ENCODE assay signal across 2 cellular contexts in genomic region chr1:32877211-32878110, GRCh38.
TF ChIP-seq lines count a peak whose summit lies in the region.

No MANE protein-coding gene starts in this region.

TF ChIP-seq in IMR-90, 13 proteins besides CTCF, POLR2A, EP300 and RAD21:
- no peak for TF ChIP-seq MXI1 (IDR thresholded peaks at IDR 0.05; ENCODE audit: borderline replicate concordance, low read depth, low read length)
- TF ChIP-seq FOS (IDR thresholded peaks at IDR 0.05; ENCODE audit: low read depth, low read length), result no peak
- TF ChIP-seq ELK1 (IDR thresholded peaks at IDR 0.05; ENCODE audit: borderline replicate concordance, low read depth, low read length), result no peak
- no peak for TF ChIP-seq CHD1 (IDR thresholded peaks at IDR 0.05; ENCODE audit: low read depth, low read length)
- TF ChIP-seq RFX5 (IDR thresholded peaks at IDR 0.05; ENCODE audit: low read depth, low read length), result no peak
- TF ChIP-seq CEBPB (IDR thresholded peaks at IDR 0.05; ENCODE audit: low read depth, low read length), result no peak
- TF ChIP-seq USF2 (IDR thresholded peaks at IDR 0.05; ENCODE audit: low read depth, low read length), result no peak
- TF ChIP-seq MAFK (IDR thresholded peaks at IDR 0.05; ENCODE audit: low read depth, low read length), result no peak
- no peak for TF ChIP-seq NFE2L2 (IDR thresholded peaks at IDR 0.05; ENCODE audit: low read depth, low read length)
- no peak for TF ChIP-seq BHLHE40 (IDR thresholded peaks at IDR 0.05; ENCODE audit: low read depth, low read length)
- TF ChIP-seq SMC3 (IDR thresholded peaks at IDR 0.05; ENCODE audit: low read depth, low read length), result no peak

TF ChIP-seq in K562, 482 proteins besides CTCF, POLR2A, EP300 and RAD21:
- TF ChIP-seq ARID4B (CRISPR knock-in tag; IDR thresholded peaks at IDR 0.05), result 0 out of 2 replicates have a peak, but pooled peaks have one; percentile 28
- TF ChIP-seq KHSRP (IDR thresholded peaks at IDR 0.05), result no peak
- peak; percentile 41; the same call in 1 of the 2 replicates for TF ChIP-seq CREM (IDR thresholded peaks at IDR 0.05; ENCODE audit: low read depth)
- TF ChIP-seq CREB1 (IDR thresholded peaks at IDR 0.05), result peak; percentile 33; the same call in 1 of the 2 replicates
- no peak for TF ChIP-seq CREB1 (CRISPR knock-in tag; IDR thresholded peaks at IDR 0.05)
- no peak for TF ChIP-seq ATF1 (CRISPR knock-in tag; IDR thresholded peaks at IDR 0.05)
- TF ChIP-seq ATF1 (tag; IDR thresholded peaks at IDR 0.05), result peak; percentile 36; the same call in 1 of the 2 replicates
